In the genomic region with DNA sequence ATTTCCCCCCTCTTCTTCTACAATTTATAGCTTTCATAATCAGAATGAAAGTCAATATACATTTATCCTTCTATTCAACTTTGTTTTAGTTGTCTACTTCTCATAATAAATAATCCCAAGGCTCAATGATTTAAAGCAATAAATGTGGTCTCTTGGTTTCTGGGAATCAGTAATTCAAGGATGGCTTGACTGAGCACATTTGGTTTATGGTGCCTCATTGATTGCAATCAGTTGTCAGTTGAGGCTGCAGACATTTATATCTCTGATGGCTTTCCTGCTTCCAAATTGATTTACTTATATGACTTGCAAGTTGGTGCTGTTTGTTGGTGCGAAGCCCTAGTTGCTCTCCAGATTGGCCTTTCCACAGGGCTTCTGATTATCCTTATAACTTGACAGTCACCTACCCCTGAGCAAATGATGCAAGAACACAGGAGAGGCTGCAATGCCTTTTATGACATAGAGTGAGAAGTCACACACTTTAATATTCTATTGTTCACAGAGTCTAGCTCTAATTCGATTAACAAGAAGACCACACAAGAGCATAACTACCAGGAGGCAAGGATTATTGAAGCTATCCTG, we compare ENCODE assay signal across 12 cellular contexts. TPM values are rescaled to one million over a fixed set of nuclear protein-coding genes. Genes with fewer than 3 reads are reported as not detected.
"Had no signal": no experiment of that assay in that cellular context is flagged by ENCODE, and none has a peak within 500 bp of the region (broad histone marks: within the 10 kb centered on the region; RNA-seq: fewer than 3 reads in every experiment).

No MANE protein-coding gene starts in this region.

- DNase-seq: GM23248, GOT3, H7, H9, HCEC 1CT, HFFc6 had no signal

- ATAC-seq: GM23338, HCT116 had no signal

- FAIRE-seq: H1, H54 had no signal

- H2AFZ ChIP-seq: GM23248, GM23338 had no signal

- H3K9ac ChIP-seq: GM23248 had no signal

- H3K9me3 ChIP-seq: HAP-1 had no signal

- H3K4me1 ChIP-seq: HAP-1 had no signal

- H3K36me3 ChIP-seq: HAP-1 had no signal

- H3K4me3 ChIP-seq: GM23248, GM23338, HAP-1 had no signal

- H3K27ac ChIP-seq: GM23248 had no signal

- H3K4me2 ChIP-seq: GM23338 had no signal

RNA-seq across cellular contexts. Expression of gene CRISP1, which starts 2.7 kb away (rescaled TPM):
- total RNA-seq: GM23248, GM23338, H1, H4, H7, H9, HFFc6 had no signal
- polyA plus RNA-seq: GM23248, GM23338, H1 had no signal
